Comparison of ENCODE assay signal across 15 cellular contexts in the genomic region with DNA sequence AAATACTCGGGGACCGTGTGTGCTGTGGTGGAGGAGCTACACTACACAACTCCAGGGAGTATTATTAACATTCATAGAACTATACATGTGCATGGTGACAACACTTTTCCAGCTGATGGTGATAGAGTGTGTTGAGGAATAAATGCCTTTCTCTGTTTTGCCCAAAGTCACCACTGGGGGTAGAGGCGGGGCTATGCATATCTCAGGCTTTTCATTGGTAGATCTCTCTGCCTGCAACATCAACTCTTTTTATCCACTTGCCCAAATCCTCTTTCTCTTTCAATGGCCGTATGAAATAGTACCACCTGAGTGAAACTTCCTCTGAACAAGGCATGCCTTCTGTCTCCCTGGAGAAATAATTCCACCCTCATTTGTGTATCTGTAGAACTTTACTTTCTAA.
DNase-seq lines count a peak whose midpoint lies in the region; ATAC-seq and TF ChIP-seq lines count a peak whose summit lies in the region.
"Had no signal": no experiment of that assay in that cellular context is flagged by ENCODE, and none has a peak within 500 bp of the region (broad histone marks: within the 10 kb centered on the region; RNA-seq: fewer than 3 reads in every experiment).

No MANE protein-coding gene starts in this region.

- POLR2A ChIA-PET in naive thymus-derived CD8-positive, alpha-beta T cell (lab: Charles Lee): no interaction called here

- H3K36me3 ChIP-seq in DOHH2 (ENCODE audit: control insufficient read depth, low read length): no peaks in the 10 kb centered on the region
- H3K36me3 ChIP-seq: right atrium auricular region, upper lobe of right lung had no signal

- H3K27me3 Mint-ChIP-seq in naive thymus-derived CD8-positive, alpha-beta T cell: peaks cover 0 to 17% (median 0%) of the 10 kb centered on the region in 5 donors

- no peaks in the 10 kb centered on the region for H3K36me3 Mint-ChIP-seq in naive thymus-derived CD8-positive, alpha-beta T cell
- H3K36me3 Mint-ChIP-seq: CD4-positive, CD25-positive, alpha-beta regulatory T cell had no signal

- no peaks in the 10 kb centered on the region for H3F3A ChIP-seq in DOHH2 (ENCODE audit: control insufficient read depth, insufficient read depth)

- H3K9me3 ChIP-seq in DOHH2 (ENCODE audit: control insufficient read depth, insufficient read depth, low read length): no peaks in the 10 kb centered on the region
- H3K9me3 ChIP-seq: right atrium auricular region, upper lobe of right lung had no signal

- no peak overlapping the region for H3K4me2 ChIP-seq in DOHH2 (ENCODE audit: low read length)

- H3K4me1 ChIP-seq in DOHH2 (ENCODE audit: control insufficient read depth, low read length): no peaks in the 10 kb centered on the region
- H3K4me1 ChIP-seq: upper lobe of right lung had no signal

- H3K9me2 ChIP-seq in DOHH2 (replicated peaks; ENCODE audit: control insufficient read depth, low read length): no peaks in the 10 kb centered on the region

- no peaks in the 10 kb centered on the region for H3K27me3 ChIP-seq in DOHH2 (ENCODE audit: control insufficient read depth, low read length)
- H3K27me3 ChIP-seq: right atrium auricular region, upper lobe of right lung had no signal

- no peaks in the 10 kb centered on the region for H3K4me1 Mint-ChIP-seq in naive thymus-derived CD8-positive, alpha-beta T cell
- H3K4me1 Mint-ChIP-seq: CD4-positive, CD25-positive, alpha-beta regulatory T cell had no signal

- H3K4me3 ChIP-seq in DOHH2 (ENCODE audit: low read length) (no peak overlapping the region), fibroblast of the aortic adventitia (ENCODE audit: low read depth, low read length) (no peak overlapping the region)
- H3K4me3 ChIP-seq: right atrium auricular region, upper lobe of right lung had no signal

- DNase-seq in HT1080 (ENCODE audit: low read depth): peak; percentile 48
- DNase-seq in fibroblast of the aortic adventitia (ENCODE audit: low read depth): no peak
- no peak for DNase-seq in stimulated activated CD4-positive, alpha-beta T cell treated with anti-CD3 and anti-CD28 coated beads, Interleukin-2, amount 100 ng/mL, for 48 hours
- DNase-seq in naive thymus-derived CD8-positive, alpha-beta T cell: no peak
- no peak for DNase-seq in stimulated activated CD4-positive, alpha-beta T cell treated with anti-CD3 and anti-CD28 coated beads, Interleukin-15, amount 100 ng/mL, for 24 hours
- DNase-seq: activated naive CD4-positive, alpha-beta T cell treated with anti-CD3 and anti-CD28 coated beads for 36 hours; CD4-positive, CD25-positive, alpha-beta regulatory T cell; midbrain; NCI-H2081 treated with DMSO at 0.1 percent for 48 hours; upper lobe of right lung had no signal

- H3K27ac ChIP-seq in DOHH2 (ENCODE audit: low read depth, low read length): no peak overlapping the region
- H3K27ac ChIP-seq: right atrium auricular region, upper lobe of right lung had no signal

- H4K20me1 ChIP-seq in DOHH2 (ENCODE audit: control insufficient read depth, insufficient read depth, low read depth, low read length): no peaks in the 10 kb centered on the region

- no peaks in the 10 kb centered on the region for H3K79me2 ChIP-seq in DOHH2 (ENCODE audit: control insufficient read depth, low read length)

- H3K9me3 Mint-ChIP-seq in naive thymus-derived CD8-positive, alpha-beta T cell: no peaks in the 10 kb centered on the region
- H3K9me3 Mint-ChIP-seq: activated naive CD4-positive, alpha-beta T cell treated with anti-CD3 and anti-CD28 coated beads for 36 hours had no signal

- ATAC-seq in GM19463 (IDR thresholded peaks at IDR 0.05; ENCODE audit: unreplicated experiment) (peak; percentile 48), HG03108 (IDR thresholded peaks at IDR 0.05; ENCODE audit: unreplicated experiment) (no peak)
- ATAC-seq in naive thymus-derived CD8-positive, alpha-beta T cell: no peak
- ATAC-seq: activated CD4-positive, CD25-positive, alpha-beta regulatory T cell treated with anti-CD3 and anti-CD28 coated beads, Interleukin-2, amount 50 U/mL, for 24 hours; upper lobe of right lung had no signal

- no peak overlapping the region for H3K4me3 Mint-ChIP-seq in naive thymus-derived CD8-positive, alpha-beta T cell
- H3K4me3 Mint-ChIP-seq: activated naive CD4-positive, alpha-beta T cell treated with anti-CD3 and anti-CD28 coated beads for 36 hours; CD4-positive, CD25-positive, alpha-beta regulatory T cell had no signal

- H3K27ac Mint-ChIP-seq in naive thymus-derived CD8-positive, alpha-beta T cell: no peak overlapping the region
- H3K27ac Mint-ChIP-seq: activated naive CD4-positive, alpha-beta T cell treated with anti-CD3 and anti-CD28 coated beads for 36 hours; CD4-positive, CD25-positive, alpha-beta regulatory T cell had no signal

- TF ChIP-seq CTCF in DOHH2 (IDR thresholded peaks at IDR 0.05; ENCODE audit: low read depth, low read length, poor library complexity, severe bottlenecking) (peak; percentile 9), fibroblast of the aortic adventitia (IDR thresholded peaks at IDR 0.05; ENCODE audit: insufficient read depth, low read length) (peak; percentile 8)
